ENCODE assay signal across 27 cellular contexts in the genomic region with DNA sequence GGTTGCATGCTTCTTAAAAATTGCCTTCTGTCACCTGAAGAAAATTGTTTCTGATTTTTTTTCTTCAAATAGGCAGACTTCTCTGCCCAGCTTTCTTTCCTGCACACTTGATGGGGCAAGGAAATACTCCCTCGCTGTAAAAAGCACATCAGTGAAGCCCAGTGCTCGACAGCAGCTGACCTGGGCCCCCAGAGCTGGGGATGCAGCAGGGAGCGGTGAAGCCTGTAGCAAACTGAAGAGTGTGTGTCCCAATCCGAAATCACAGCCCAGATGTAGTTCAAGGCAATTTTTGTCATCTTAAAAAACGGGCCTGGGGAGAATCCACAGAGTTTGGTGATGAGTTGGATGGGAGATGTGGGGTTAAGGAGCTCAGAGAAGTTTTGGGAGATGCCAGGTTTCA. TPM values are rescaled to one million over a fixed set of nuclear protein-coding genes. Genes with fewer than 3 reads are reported as not detected.
"Had no signal": no experiment of that assay in that cellular context is flagged by ENCODE, and none has a peak within 500 bp of the region (broad histone marks: within the 10 kb centered on the region; RNA-seq: fewer than 3 reads in every experiment).

No MANE protein-coding gene starts in this region.

- H3K4me3 ChIP-seq: heart left ventricle, left ventricle myocardium inferior, mucosa of descending colon, neural progenitor cell, prostate gland, smooth muscle cell, stomach, thyroid gland, upper lobe of right lung had no signal

- H3K4me3 Mint-ChIP-seq: memory B cell; nephron progenitor cell; neural progenitor cell; stimulated activated memory B cell treated with anti-CD40 and anti-IgM and Interleukin-4, amounts not matched to agents 10 μg/mL and 1 μg/mL and 100 μg/mL, for 72 hours had no signal

- H3K9me3 ChIP-seq: heart left ventricle, left ventricle myocardium inferior, mucosa of descending colon, prostate gland, stomach, testis, thyroid gland, upper lobe of right lung had no signal

- H3K9me3 Mint-ChIP-seq: immature natural killer cell; memory B cell; neural progenitor cell; stimulated activated memory B cell treated with anti-CD40 and anti-IgM and Interleukin-4, amounts not matched to agents 10 μg/mL and 1 μg/mL and 100 μg/mL, for 72 hours had no signal

- H3K27me3 ChIP-seq: testis, thyroid gland had no signal

- H3K36me3 Mint-ChIP-seq: immature natural killer cell; memory B cell; naive thymus-derived CD4-positive, alpha-beta T cell; neural progenitor cell; stimulated activated memory B cell treated with anti-CD40 and anti-IgM and Interleukin-4, amounts not matched to agents 10 μg/mL and 1 μg/mL and 100 μg/mL, for 72 hours had no signal

- DNase-seq: glutamatergic neuron; heart left ventricle; immature natural killer cell; left ventricle myocardium inferior; midbrain; nephron progenitor cell; stimulated activated CD4-positive, alpha-beta T cell treated with anti-CD3 and anti-CD28 coated beads, Interleukin-1b, Interleukin-23, amount 100 ng/mL, for 48 hours; stimulated activated CD4-positive, alpha-beta T cell treated with anti-CD3 and anti-CD28 coated beads, Interleukin-2, amount 100 ng/mL, for 48 hours; stimulated activated CD4-positive, alpha-beta T cell treated with anti-CD3 and anti-CD28 coated beads, Interleukin-4, amount 100 ng/mL, for 4 hours; stimulated activated CD8-positive, alpha-beta memory T cell treated with anti-CD3 and anti-CD28 coated beads, Interleukin-4, amount 100 ng/mL, for 48 hours; stimulated activated naive CD4-positive, alpha-beta T cell treated with Interleukin-2 at 50 U/mL for 16 hours; stomach; testis; trophoblast cell; upper lobe of right lung had no signal

- H3K4me1 ChIP-seq: left ventricle myocardium inferior, prostate gland, thyroid gland had no signal

- H3K36me3 ChIP-seq: heart left ventricle, left ventricle myocardium inferior, neural progenitor cell, prostate gland, stomach, thyroid gland, upper lobe of right lung had no signal

- H3K27ac ChIP-seq: heart left ventricle, left ventricle myocardium inferior, neural progenitor cell, prostate gland, stomach, testis, thyroid gland, upper lobe of right lung had no signal

- H3K4me2 ChIP-seq: smooth muscle cell had no signal

- H3K27ac Mint-ChIP-seq: immature natural killer cell; memory B cell; naive thymus-derived CD4-positive, alpha-beta T cell; nephron progenitor cell; stimulated activated memory B cell treated with anti-CD40 and anti-IgM and Interleukin-4, amounts not matched to agents 10 μg/mL and 1 μg/mL and 100 μg/mL, for 72 hours had no signal

- H3K9ac ChIP-seq: neural progenitor cell had no signal

RNA-seq across cellular contexts. Expression of a gene that starts 27.0 kb away (rescaled TPM):
- total RNA-seq: kidney epithelial cell; left ventricle myocardium inferior; mesenteric fat pad; myocyte; naive thymus-derived CD4-positive, alpha-beta T cell; omental fat pad; smooth muscle cell; thyroid gland; upper lobe of right lung had no signal
- polyA plus RNA-seq: heart left ventricle; immature natural killer cell; naive thymus-derived CD4-positive, alpha-beta T cell; smooth muscle cell had no signal

RNA-seq across cellular contexts. Expression of a gene that starts 41.7 kb away (rescaled TPM):
- total RNA-seq: myocyte had no signal
- polyA plus RNA-seq: naive thymus-derived CD4-positive, alpha-beta T cell had no signal
